38 cellular contexts compared by ENCODE assay signal in the genomic region with DNA sequence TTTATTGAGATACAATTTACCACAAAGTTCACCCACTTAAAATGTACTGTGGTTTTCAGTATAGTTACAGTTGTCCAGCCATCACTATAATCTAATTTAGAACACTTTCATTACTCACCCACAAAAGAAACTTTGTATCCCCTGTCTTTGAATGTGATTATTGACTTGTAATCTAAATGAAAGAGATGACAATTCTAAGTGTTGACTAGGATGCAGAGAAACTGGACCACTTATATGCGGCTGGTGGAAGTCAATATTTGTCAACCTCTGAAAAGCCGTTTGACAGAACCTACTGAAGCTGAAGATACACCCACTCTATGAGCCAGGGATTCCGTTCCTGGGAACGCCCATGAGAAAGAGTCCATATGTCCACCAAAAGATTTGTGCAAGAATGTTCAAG. TPM values are rescaled to one million over a fixed set of nuclear protein-coding genes. Genes with fewer than 3 reads are reported as not detected.
"Had no signal": no experiment of that assay in that cellular context is flagged by ENCODE, and none has a peak within 500 bp of the region (broad histone marks: within the 10 kb centered on the region; RNA-seq: fewer than 3 reads in every experiment).

No MANE protein-coding gene starts in this region.

- H3K4me3 ChIP-seq: adrenal gland, ascending aorta, body of pancreas, breast epithelium, cardiac muscle cell had no signal

- H3K4me1 ChIP-seq: adrenal gland, ascending aorta, body of pancreas, breast epithelium had no signal

- H3K27me3 ChIP-seq: ascending aorta, body of pancreas, brain microvascular endothelial cell, breast epithelium, cardiac muscle cell had no signal

- ATAC-seq: activated naive CD4-positive, alpha-beta T cell treated with anti-CD3 and anti-CD28 coated beads, Interleukin-2, amount 50 U/mL, for 72 hours; activated naive CD8-positive, alpha-beta T cell treated with anti-CD3 and anti-CD28 coated beads, Interleukin-2, amount 50 U/mL, for 24 hours; activated T-cell treated with anti-CD3 and anti-CD28 coated beads, Interleukin-2, amount 50 U/mL, for 4 hours; activated T-cell treated with anti-CD3 and anti-CD28 coated beads, Interleukin-2, amount 50 U/mL, for 72 hours; activated T-helper 17 cell treated with anti-CD3 and anti-CD28 coated beads, Interleukin-2, amount 50 U/mL, for 72 hours; body of pancreas had no signal

- FAIRE-seq: astrocyte, bronchial epithelial cell had no signal

- H3K36me3 ChIP-seq: adrenal gland, ascending aorta, brain microvascular endothelial cell, breast epithelium, cardiac muscle cell had no signal

- DNase-seq: activated effector memory CD4-positive, alpha-beta T cell treated with anti-CD3 and anti-CD28 coated beads, Interleukin-2, amount 50 U/mL, for 16 hours; activated effector memory CD4-positive, alpha-beta T cell treated with Interleukin-2 at 50 U/mL for 16 hours; activated gamma-delta T cell; activated gamma-delta T cell treated with Interleukin-2 at 50 U/mL for 16 hours; activated naive CD4-positive, alpha-beta T cell; activated naive CD4-positive, alpha-beta T cell treated with anti-CD3 and anti-CD28 coated beads for 36 hours; activated naive CD4-positive, alpha-beta T cell treated with anti-CD3 and anti-CD28 coated beads, Interleukin-2, amount 10 ng/mL, durations not matched to agents 7 days and 5 days; activated naive CD4-positive, alpha-beta T cell treated with anti-CD3 and anti-CD28 coated beads, Interleukin-2, amount 50 U/mL, for 16 hours; activated naive CD4-positive, alpha-beta T cell treated with Interleukin-2 at 50 U/mL for 16 hours; activated naive CD8-positive, alpha-beta T cell treated with anti-CD3 and anti-CD28 coated beads for 36 hours; activated naive CD8-positive, alpha-beta T cell treated with anti-CD3 and anti-CD28 coated beads, Interleukin-2, amount 10 ng/mL, durations not matched to agents 7 days and 5 days; activated naive CD8-positive, alpha-beta T cell treated with anti-CD3 and anti-CD28 coated beads, Interleukin-2, amount 50 U/mL, for 24 hours; activated T-cell treated with anti-CD3 and anti-CD28 coated beads, Interleukin-2, amount 50 U/mL, for 1 hour; activated T-cell treated with anti-CD3 and anti-CD28 coated beads, Interleukin-2, amount 50 U/mL, for 24 hours; activated T-cell treated with anti-CD3 and anti-CD28 coated beads, Interleukin-2, amount 50 U/mL, for 4 hours; activated T-cell treated with anti-CD3 and anti-CD28 coated beads, Interleukin-2, amount 50 U/mL, for 48 hours; activated T-cell treated with anti-CD3 and anti-CD28 coated beads, Interleukin-2, amount 50 U/mL, for 72 hours; adrenal gland; amniotic stem cell; amygdala; anterior cingulate cortex; aorta; body of pancreas; brain microvascular endothelial cell; caudate nucleus; central memory CD4-positive, alpha-beta T cell; cerebellar nuclear complex had no signal

- H3K27ac ChIP-seq: adrenal gland, ascending aorta, body of pancreas, brain microvascular endothelial cell, breast epithelium, cardiac muscle cell had no signal

- H3K9me3 ChIP-seq: adrenal gland, ascending aorta, body of pancreas, breast epithelium had no signal

RNA-seq across cellular contexts. Expression of gene TEKT5, which starts 36.8 kb away (rescaled TPM):
- total RNA-seq: activated naive CD4-positive, alpha-beta T cell treated with anti-CD3 and anti-CD28 coated beads, Interleukin-2, amount 50 U/mL, for 72 hours; activated naive CD8-positive, alpha-beta T cell treated with anti-CD3 and anti-CD28 coated beads for 36 hours; activated naive CD8-positive, alpha-beta T cell treated with anti-CD3 and anti-CD28 coated beads, Interleukin-2, amount 10 ng/mL, durations not matched to agents 7 days and 5 days; activated T-cell treated with anti-CD3 and anti-CD28 coated beads, Interleukin-2, amount 50 U/mL, for 4 hours; activated T-helper 1 cell treated with anti-CD3 and anti-CD28 coated beads, Interleukin-12 subunit alpha, Interleukin-12 subunit beta, Interleukin-2, Interleukin-4 antibody, amounts not matched to agents 30 ng/mL and 10 ng/mL and 1 ng/mL, durations not matched to agents 14 hours and 24 hours and 36 hours; activated T-helper 2 cell treated with anti-CD3 and anti-CD28 coated beads, Interferon-gamma antibody, Interleukin-2, Interleukin-4, amounts not matched to agents 10 μg/mL and 5 μg/mL and 100 μg/mL, durations not matched to agents 14 hours and 24 hours and 36 hours; ascending aorta; astrocyte; body of pancreas; breast epithelium; cerebellum; chondrocyte had no signal
